In the genomic region with DNA sequence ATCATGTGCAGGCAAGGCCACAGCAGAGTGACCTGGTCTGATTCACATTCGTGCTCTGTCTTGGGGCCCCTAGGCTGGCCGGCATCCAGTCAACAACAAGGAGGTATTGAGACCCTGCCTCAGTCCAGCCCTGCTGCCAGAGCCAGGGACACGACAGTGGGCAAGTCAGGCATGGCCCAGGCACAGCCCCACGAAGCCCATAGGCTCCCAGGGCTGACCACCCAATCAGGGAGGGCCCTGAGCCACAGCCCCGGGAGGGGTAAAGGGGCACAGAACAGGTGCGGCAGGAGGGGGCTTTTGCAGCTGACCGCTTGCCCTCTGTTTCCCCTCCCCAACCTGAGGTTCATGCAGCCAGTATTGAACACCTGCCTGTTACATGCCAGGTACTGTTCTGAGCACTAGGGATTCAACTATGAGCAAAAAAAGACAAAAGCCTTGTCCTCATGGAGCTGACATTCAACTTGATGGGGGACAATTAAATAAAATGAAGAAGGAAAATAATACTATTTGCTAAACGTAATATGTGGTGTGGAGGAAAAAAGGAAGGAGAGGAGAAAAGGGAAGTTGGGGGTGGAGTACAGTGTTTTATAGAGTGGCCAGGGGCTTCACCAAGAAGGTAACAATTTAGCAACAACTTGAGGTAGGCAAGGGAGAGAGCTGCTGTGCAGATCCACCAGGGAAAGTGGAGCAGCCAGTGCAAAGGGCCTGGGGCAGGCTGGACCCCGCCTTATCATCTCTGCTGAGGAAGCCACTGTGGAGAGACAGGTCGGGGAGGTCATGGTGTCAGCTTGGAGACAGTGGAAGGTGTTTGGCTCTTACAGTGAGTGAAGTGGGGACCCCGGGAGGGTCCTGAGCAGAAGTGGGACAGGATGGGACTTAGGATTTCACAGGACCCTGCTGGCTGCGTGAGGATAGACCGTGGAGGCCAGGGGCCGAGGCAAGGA, we compare ENCODE assay signal across 1 cellular context.
TF ChIP-seq lines count a peak whose summit lies in the region.

No MANE protein-coding gene starts in this region.

TF ChIP-seq in GM12878, 131 proteins besides CTCF, POLR2A, EP300 and RAD21:
- TF ChIP-seq, protein P1, sequence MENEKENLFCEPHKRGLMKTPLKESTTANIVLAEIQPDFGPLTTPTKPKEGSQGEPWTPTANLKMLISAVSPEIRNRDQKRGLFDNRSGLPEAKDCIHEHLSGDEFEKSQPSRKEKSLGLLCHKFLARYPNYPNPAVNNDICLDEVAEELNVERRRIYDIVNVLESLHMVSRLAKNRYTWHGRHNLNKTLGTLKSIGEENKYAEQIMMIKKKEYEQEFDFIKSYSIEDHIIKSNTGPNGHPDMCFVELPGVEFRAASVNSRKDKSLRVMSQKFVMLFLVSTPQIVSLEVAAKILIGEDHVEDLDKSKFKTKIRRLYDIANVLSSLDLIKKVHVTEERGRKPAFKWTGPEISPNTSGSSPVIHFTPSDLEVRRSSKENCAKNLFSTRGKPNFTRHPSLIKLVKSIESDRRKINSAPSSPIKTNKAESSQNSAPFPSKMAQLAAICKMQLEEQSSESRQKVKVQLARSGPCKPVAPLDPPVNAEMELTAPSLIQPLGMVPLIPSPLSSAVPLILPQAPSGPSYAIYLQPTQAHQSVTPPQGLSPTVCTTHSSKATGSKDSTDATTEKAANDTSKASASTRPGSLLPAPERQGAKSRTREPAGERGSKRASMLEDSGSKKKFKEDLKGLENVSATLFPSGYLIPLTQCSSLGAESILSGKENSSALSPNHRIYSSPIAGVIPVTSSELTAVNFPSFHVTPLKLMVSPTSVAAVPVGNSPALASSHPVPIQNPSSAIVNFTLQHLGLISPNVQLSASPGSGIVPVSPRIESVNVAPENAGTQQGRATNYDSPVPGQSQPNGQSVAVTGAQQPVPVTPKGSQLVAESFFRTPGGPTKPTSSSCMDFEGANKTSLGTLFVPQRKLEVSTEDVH (IDR thresholded peaks at IDR 0.05; ENCODE audit: low read depth, partially characterized antibody): no peak
- TF ChIP-seq, protein P2, sequence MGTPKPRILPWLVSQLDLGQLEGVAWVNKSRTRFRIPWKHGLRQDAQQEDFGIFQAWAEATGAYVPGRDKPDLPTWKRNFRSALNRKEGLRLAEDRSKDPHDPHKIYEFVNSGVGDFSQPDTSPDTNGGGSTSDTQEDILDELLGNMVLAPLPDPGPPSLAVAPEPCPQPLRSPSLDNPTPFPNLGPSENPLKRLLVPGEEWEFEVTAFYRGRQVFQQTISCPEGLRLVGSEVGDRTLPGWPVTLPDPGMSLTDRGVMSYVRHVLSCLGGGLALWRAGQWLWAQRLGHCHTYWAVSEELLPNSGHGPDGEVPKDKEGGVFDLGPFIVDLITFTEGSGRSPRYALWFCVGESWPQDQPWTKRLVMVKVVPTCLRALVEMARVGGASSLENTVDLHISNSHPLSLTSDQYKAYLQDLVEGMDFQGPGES (IDR thresholded peaks at IDR 0.05): no peak
- TF ChIP-seq, protein P3, sequence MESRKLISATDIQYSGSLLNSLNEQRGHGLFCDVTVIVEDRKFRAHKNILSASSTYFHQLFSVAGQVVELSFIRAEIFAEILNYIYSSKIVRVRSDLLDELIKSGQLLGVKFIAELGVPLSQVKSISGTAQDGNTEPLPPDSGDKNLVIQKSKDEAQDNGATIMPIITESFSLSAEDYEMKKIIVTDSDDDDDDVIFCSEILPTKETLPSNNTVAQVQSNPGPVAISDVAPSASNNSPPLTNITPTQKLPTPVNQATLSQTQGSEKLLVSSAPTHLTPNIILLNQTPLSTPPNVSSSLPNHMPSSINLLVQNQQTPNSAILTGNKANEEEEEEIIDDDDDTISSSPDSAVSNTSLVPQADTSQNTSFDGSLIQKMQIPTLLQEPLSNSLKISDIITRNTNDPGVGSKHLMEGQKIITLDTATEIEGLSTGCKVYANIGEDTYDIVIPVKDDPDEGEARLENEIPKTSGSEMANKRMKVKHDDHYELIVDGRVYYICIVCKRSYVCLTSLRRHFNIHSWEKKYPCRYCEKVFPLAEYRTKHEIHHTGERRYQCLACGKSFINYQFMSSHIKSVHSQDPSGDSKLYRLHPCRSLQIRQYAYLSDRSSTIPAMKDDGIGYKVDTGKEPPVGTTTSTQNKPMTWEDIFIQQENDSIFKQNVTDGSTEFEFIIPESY (IDR thresholded peaks at IDR 0.05): no peak
- no peak for TF ChIP-seq MEF2B (IDR thresholded peaks at IDR 0.05; ENCODE audit: partially characterized antibody, poor library complexity, severe bottlenecking)
- TF ChIP-seq SPI1 (IDR thresholded peaks at IDR 0.05; ENCODE audit: borderline replicate concordance, insufficient read depth, low read depth, low read length): no peak
- TF ChIP-seq SMC3 (IDR thresholded peaks at IDR 0.05; ENCODE audit: borderline replicate concordance, low read length): no peak
- TF ChIP-seq PAX5 (IDR thresholded peaks at IDR 0.05; ENCODE audit: borderline replicate concordance, low read depth, low read length): no peak
- no peak for TF ChIP-seq POLR2AphosphoS2 (IDR thresholded peaks at IDR 0.05; ENCODE audit: low read depth, low read length)
- no peak for TF ChIP-seq TBL1XR1 (IDR thresholded peaks at IDR 0.05; ENCODE audit: low read depth, low read length)
- no peak for TF ChIP-seq TCF7 (IDR thresholded peaks at IDR 0.05; ENCODE audit: borderline replicate concordance)
- no peak for TF ChIP-seq FOXM1 (IDR thresholded peaks at IDR 0.05; ENCODE audit: low read depth, low read length)
